11 cellular contexts compared by ENCODE assay signal in the genomic region with DNA sequence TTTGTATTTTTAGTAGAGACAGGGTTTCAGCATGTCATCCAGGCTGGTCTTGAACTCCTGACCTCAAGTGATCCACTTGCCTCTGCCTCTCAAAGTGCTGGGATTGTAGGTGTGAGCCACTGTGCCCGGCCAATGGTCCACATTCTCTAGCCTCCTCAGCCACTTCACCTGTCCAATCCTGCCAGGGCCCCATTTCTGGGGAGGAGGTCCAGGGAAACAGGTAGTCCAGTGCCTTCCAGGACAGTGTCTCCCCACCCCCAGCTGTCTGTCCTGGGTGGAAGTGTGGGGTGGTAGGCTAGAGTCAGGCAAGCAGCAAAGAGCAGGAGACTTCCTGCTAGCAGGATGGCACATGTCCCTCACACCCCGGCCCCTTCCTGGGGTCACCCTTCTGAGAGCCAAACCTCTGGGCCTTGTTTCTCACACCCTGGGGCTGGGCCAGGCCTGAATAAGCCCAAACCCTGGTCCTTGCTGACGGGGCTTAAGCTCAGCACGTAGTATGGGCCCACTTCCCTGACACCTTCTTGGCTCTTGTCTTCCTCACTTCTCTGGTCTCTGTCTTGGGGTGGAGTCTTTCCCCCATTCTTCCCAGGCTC. TPM values are rescaled to one million over a fixed set of nuclear protein-coding genes. Genes with fewer than 3 reads are reported as not detected.
DNase-seq lines count a peak whose midpoint lies in the region; ATAC-seq, FAIRE-seq and TF ChIP-seq lines count a peak whose summit lies in the region.
"Had no signal": no experiment of that assay in that cellular context is flagged by ENCODE, and none has a peak within 500 bp of the region (broad histone marks: within the 10 kb centered on the region; RNA-seq: fewer than 3 reads in every experiment).

No MANE protein-coding gene starts in this region.

- no peak for TF ChIP-seq CTCF in CD14-positive monocyte (IDR thresholded peaks at IDR 0.05)
- TF ChIP-seq CTCF in esophagus squamous epithelium (IDR thresholded peaks at IDR 0.05) = no peak
- TF ChIP-seq CTCF in psoas muscle (IDR thresholded peaks at IDR 0.05) = no peak

- H3K27me3 ChIP-seq in esophagus squamous epithelium (no peaks in the 10 kb centered on the region), psoas muscle (ENCODE audit: insufficient read depth in 3 of 3, low read length in 2 of 3) (no peaks in the 10 kb centered on the region)

- peaks cover 51% of the 10 kb centered on the region for H3K4me1 Mint-ChIP-seq in CD14-positive monocyte
- H3K4me1 Mint-ChIP-seq in T-helper 17 cell = peaks cover 30% of the 10 kb centered on the region

- intact Hi-C loops in CD14-positive monocyte (cut with micrococcal nuclease) (loop anchor here in 1 of 2 donors (10.0 kb wide), 3 partner anchors 233 to 547 kb away; a partner anchor contains a TSS), esophagus squamous epithelium (cut with DNase I) (no loop called here), psoas muscle (cut with DNase I) (no loop called here)

- no peaks in the 10 kb centered on the region for H3K9me3 ChIP-seq in T-helper 17 cell (ENCODE audit: control insufficient read depth, low read length, poor library complexity, severe bottlenecking)
- no peaks in the 10 kb centered on the region for H3K9me3 ChIP-seq in esophagus squamous epithelium
- H3K9me3 ChIP-seq in psoas muscle = no peaks in the 10 kb centered on the region
- H3K9me3 ChIP-seq: HAP-1 had no signal

- no peak overlapping the region for H3K4me3 Mint-ChIP-seq in CD14-positive monocyte
- H3K4me3 Mint-ChIP-seq in T-helper 17 cell = no peak overlapping the region
- H3K4me3 Mint-ChIP-seq: memory B cell had no signal

- no peak for DNase-seq in CD14-positive monocyte (ENCODE audit: low spot score)
- DNase-seq in T-helper 17 cell = no peak
- no peak for DNase-seq in esophagus squamous epithelium (lab: John Stamatoyannopoulos, UW)
- DNase-seq in psoas muscle = peak in 1 of 2 donors; percentile 55
- DNase-seq in mucosa of gallbladder (ENCODE audit: low spot score) = no peak
- no peak for DNase-seq in NCI-H69 (lab: John Stamatoyannopoulos, UW)
- DNase-seq in GM19239 (ENCODE audit: insufficient read length, low spot score) = no peak

- peaks cover 34 to 44% of the 10 kb centered on the region in 2 donors for H3K36me3 Mint-ChIP-seq in CD14-positive monocyte
- H3K36me3 Mint-ChIP-seq in T-helper 17 cell (ENCODE audit: low read depth) = no peaks in the 10 kb centered on the region

- H3K36me3 ChIP-seq in esophagus squamous epithelium (peaks cover 9 to 25% (median 12%) of the 10 kb centered on the region in 3 donors), psoas muscle (ENCODE audit: insufficient read depth in 1 of 2, low read depth in 1 of 2) (peaks cover 0 to 26% of the 10 kb centered on the region in 2 donors)

- 76 to 83% methylated on average over 3 to 4 of the region's 4 CpGs for WGBS in esophagus squamous epithelium, 2 donors
- WGBS in psoas muscle, 3 donors = 49 to 66% (median 55%) methylated on average over 4 of the region's 4 CpGs

- TF ChIP-seq POLR2A in esophagus squamous epithelium (IDR thresholded peaks at IDR 0.05) = no peak

- no peak overlapping the region for H3K4me3 ChIP-seq in esophagus squamous epithelium
- peak overlapping the region; percentile 4 for H3K4me3 ChIP-seq in psoas muscle
- H3K4me3 ChIP-seq: HAP-1 had no signal

- H3K9me3 Mint-ChIP-seq in CD14-positive monocyte = no peaks in the 10 kb centered on the region
- H3K9me3 Mint-ChIP-seq: memory B cell had no signal

- no peak for FAIRE-seq in GM19239 (lab: Jason Lieb, UNC)

- peak overlapping the region in 6 of 7 donors; percentile 38 to 79 (median 72) for H3K27ac Mint-ChIP-seq in CD14-positive monocyte
- H3K27ac Mint-ChIP-seq in T-helper 17 cell = peak overlapping the region; percentile 95
- H3K27ac Mint-ChIP-seq: memory B cell had no signal

- ATAC-seq in T-helper 17 cell (no peak), psoas muscle (no peak), HG02610 (IDR thresholded peaks at IDR 0.05; ENCODE audit: unreplicated experiment) (no peak)
- ATAC-seq: activated CD4-positive, CD25-positive, alpha-beta regulatory T cell treated with anti-CD3 and anti-CD28 coated beads, Interleukin-2, amount 50 U/mL, for 24 hours had no signal

- H3K4me1 ChIP-seq in esophagus squamous epithelium (peaks cover 21 to 70% (median 45%) of the 10 kb centered on the region in 3 donors), psoas muscle (peaks cover 74% of the 10 kb centered on the region)

- H3K27me3 Mint-ChIP-seq in CD14-positive monocyte (ENCODE audit: low read depth in 3 of 3) = peaks cover 0 to 1% (median 0%) of the 10 kb centered on the region in 3 donors
- no peaks in the 10 kb centered on the region for H3K27me3 Mint-ChIP-seq in T-helper 17 cell
- H3K27me3 Mint-ChIP-seq: memory B cell had no signal

- H3K27ac ChIP-seq in esophagus squamous epithelium (peak overlapping the region in 3 of 4 donors; percentile 32 to 70 (median 45)), psoas muscle (peak overlapping the region; percentile 99)

RNA-seq across cellular contexts. Expression of a gene that starts 5.0 kb away (rescaled TPM):
- polyA plus RNA-seq in CD14-positive monocyte = 1 to 10 TPM; 5.1 to 5.5 TPM
- 10 to 100 TPM; 45.1 to 48.6 TPM for total RNA-seq in T-helper 17 cell
- 1 to 10 TPM; 1.9 to 7.4 (median 5.3) TPM for total RNA-seq in esophagus squamous epithelium
- total RNA-seq in psoas muscle = 100 to 1,000 TPM in 3 of 4 donors, 10 to 100 TPM in 1; 61.5 to 154 (median 124) TPM
- polyA plus RNA-seq in psoas muscle = 10 to 100 TPM; 16.9 to 48.7 (median 27.2) TPM
- 46.4 TPM for total RNA-seq in mucosa of gallbladder

RNA-seq across cellular contexts. Expression of a gene that starts 6.5 kb away (rescaled TPM):
- polyA plus RNA-seq in CD14-positive monocyte (not detected), psoas muscle (1 to 10 TPM in 1 of 3 donors, under 1 TPM in 2; 0.52 to 1.1 (median 0.91) TPM)
- total RNA-seq in T-helper 17 cell (1 to 10 TPM; 1.3 to 1.4 TPM), esophagus squamous epithelium (under 1 TPM in 1 of 4 donors, not detected in 3; 0.19 TPM), psoas muscle (1 to 10 TPM in 3 of 4 donors, under 1 TPM in 1; 0.59 to 1.7 (median 1.4) TPM), mucosa of gallbladder (3.2 TPM)

RNA-seq across cellular contexts. Expression of a gene that starts 15.3 kb away (rescaled TPM):
- polyA plus RNA-seq in CD14-positive monocyte (100 to 1,000 TPM; 117 to 130 TPM), psoas muscle (100 to 1,000 TPM in 1 of 3 donors, 10 to 100 TPM in 2; 64.3 to 111 (median 91.9) TPM)
- total RNA-seq in T-helper 17 cell (10 to 100 TPM; 27.9 to 28.2 TPM), esophagus squamous epithelium (10 to 100 TPM; 24.4 to 36.0 (median 31.7) TPM), psoas muscle (10 to 100 TPM; 10.1 to 32.7 (median 20.5) TPM), mucosa of gallbladder (46.9 TPM)

RNA-seq across cellular contexts. Expression of a gene that starts 37.1 kb away (rescaled TPM):
- 1 to 10 TPM in 1 of 2 donors, under 1 TPM in 1; 0.79 to 3.2 TPM for polyA plus RNA-seq in CD14-positive monocyte
- 10 to 100 TPM; 17.8 to 18.4 TPM for total RNA-seq in T-helper 17 cell
- total RNA-seq in esophagus squamous epithelium = 10 to 100 TPM in 1 of 4 donors, 1 to 10 TPM in 3; 5.0 to 11.4 (median 7.5) TPM
- total RNA-seq in psoas muscle = 1 to 10 TPM in 2 of 4 donors, under 1 TPM in 2; 0.28 to 1.9 (median 1.3) TPM
- under 1 TPM; 0.60 to 1.00 (median 0.98) TPM for polyA plus RNA-seq in psoas muscle
- total RNA-seq in mucosa of gallbladder = 6.7 TPM

RNA-seq across cellular contexts. Expression of a gene that starts 43.3 kb away (rescaled TPM):
- polyA plus RNA-seq in CD14-positive monocyte (under 1 TPM in 1 of 2 donors, not detected in 1; 0.15 TPM), psoas muscle (under 1 TPM; 0.35 to 0.82 (median 0.53) TPM)
- total RNA-seq in T-helper 17 cell (1 to 10 TPM; 2.4 TPM), esophagus squamous epithelium (10 to 100 TPM; 30.1 to 35.9 (median 32.9) TPM), psoas muscle (under 1 TPM; 0.26 to 0.79 (median 0.42) TPM), mucosa of gallbladder (68.3 TPM)
